In genomic region chr1:193545171-193545570, GRCh38 we compare ENCODE assay signal across 27 cellular contexts.
"Had no signal": no experiment of that assay in that cellular context is flagged by ENCODE, and none has a peak within 500 bp of the region (broad histone marks: within the 10 kb centered on the region; RNA-seq: fewer than 3 reads in every experiment).

No MANE protein-coding gene starts in this region.

- H3K36me3 Mint-ChIP-seq: type B pancreatic cell had no signal

- H3K4me1 ChIP-seq: esophagus squamous epithelium, left lung, lower lobe of right lung, prostate gland, vagina had no signal

- H3K9me3 ChIP-seq: esophagus squamous epithelium, left lung, lower lobe of right lung, mucosa of descending colon, neutrophil, prostate gland, thoracic aorta, vagina had no signal

- DNase-seq: activated B cell treated with CpG ODN at 0.5 μM for 24 hours; activated CD4-positive, alpha-beta T cell treated with anti-CD3 and anti-CD28 coated beads, Interleukin-2, amount 50 U/mL, for 1 hour; activated CD8-positive, alpha-beta T cell treated with anti-CD3 and anti-CD28 coated beads for 36 hours; activated naive CD4-positive, alpha-beta T cell; activated T-cell treated with anti-CD3 and anti-CD28 coated beads, Interleukin-2, amount 50 U/mL, for 48 hours; brain microvascular endothelial cell; effector CD8-positive, alpha-beta T cell; esophagus squamous epithelium; left lung; lower lobe of right lung; mucosa of descending colon; retina; stimulated activated CD4-positive, alpha-beta T cell treated with anti-CD3 and anti-CD28 coated beads, Interleukin-12 subunit alpha, Interleukin-12 subunit beta, amount 100 ng/mL, for 4 hours; stimulated activated CD4-positive, alpha-beta T cell treated with anti-CD3 and anti-CD28 coated beads, Interleukin-4, amount 100 ng/mL, for 24 hours had no signal

- H3K27me3 Mint-ChIP-seq: activated B cell treated with CpG ODN at 0.5 μM for 24 hours; activated CD8-positive, alpha-beta T cell treated with anti-CD3 and anti-CD28 coated beads for 36 hours; stimulated activated naive CD8-positive, alpha-beta T cell treated with anti-CD3 and anti-CD28 coated beads, Interleukin-15, Interleukin-2, amounts not matched to agents 100 ng/mL and 50 ng/mL, for 24 hours; type B pancreatic cell had no signal

- H3K4me3 Mint-ChIP-seq: activated B cell treated with CpG ODN at 0.5 μM for 24 hours; activated CD8-positive, alpha-beta T cell treated with anti-CD3 and anti-CD28 coated beads for 36 hours; nephron; stimulated activated effector memory CD8-positive, alpha-beta T cell treated with anti-CD3 and anti-CD28 coated beads, Interleukin-12 subunit alpha, Interleukin-12 subunit beta, amount 100 ng/mL, for 72 hours; stimulated activated naive CD8-positive, alpha-beta T cell treated with anti-CD3 and anti-CD28 coated beads, Interleukin-15, Interleukin-2, amounts not matched to agents 100 ng/mL and 50 ng/mL, for 24 hours; T-helper 2 cell treated with Interferon-gamma antibody and Interleukin-4, amounts not matched to agents 5 μg/mL and 100 μg/mL, for 36 hours; type B pancreatic cell had no signal

- H3K27ac ChIP-seq: brain microvascular endothelial cell, epithelial cell of prostate, esophagus squamous epithelium, left lung, lower lobe of right lung, neutrophil, prostate gland, skin epidermis, thoracic aorta, vagina had no signal

- H3K4me3 ChIP-seq: esophagus squamous epithelium, left lung, lower lobe of right lung, mucosa of descending colon, prostate gland, skin epidermis, thoracic aorta, vagina had no signal

- H3K9me3 Mint-ChIP-seq: activated B cell treated with CpG ODN at 0.5 μM for 24 hours; nephron; stimulated activated effector memory CD8-positive, alpha-beta T cell treated with anti-CD3 and anti-CD28 coated beads, Interleukin-12 subunit alpha, Interleukin-12 subunit beta, amount 100 ng/mL, for 72 hours; type B pancreatic cell had no signal

- H3K27me3 ChIP-seq: brain microvascular endothelial cell, esophagus squamous epithelium, left lung, neutrophil, vagina had no signal

- H3K27ac Mint-ChIP-seq: activated B cell treated with CpG ODN at 0.5 μM for 24 hours; activated CD8-positive, alpha-beta T cell treated with anti-CD3 and anti-CD28 coated beads for 36 hours; activated naive CD4-positive, alpha-beta T cell treated with anti-CD3 and anti-CD28 coated beads, Interleukin-2, amount 50 U/mL, for 72 hours; nephron; stimulated activated effector memory CD8-positive, alpha-beta T cell treated with anti-CD3 and anti-CD28 coated beads, Interleukin-12 subunit alpha, Interleukin-12 subunit beta, amount 100 ng/mL, for 72 hours; stimulated activated naive CD8-positive, alpha-beta T cell treated with anti-CD3 and anti-CD28 coated beads, Interleukin-15, Interleukin-2, amounts not matched to agents 100 ng/mL and 50 ng/mL, for 24 hours; T-helper 2 cell treated with Interferon-gamma antibody and Interleukin-4, amounts not matched to agents 5 μg/mL and 100 μg/mL, for 36 hours; type B pancreatic cell had no signal

- H3K36me3 ChIP-seq: brain microvascular endothelial cell, esophagus squamous epithelium, left lung, lower lobe of right lung, neutrophil, prostate gland, thoracic aorta, vagina had no signal

- ATAC-seq: activated CD8-positive, alpha-beta T cell treated with anti-CD3 and anti-CD28 coated beads for 36 hours; activated naive CD4-positive, alpha-beta T cell treated with anti-CD3 and anti-CD28 coated beads, Interleukin-2, amount 50 U/mL, for 72 hours; left lung; lower lobe of right lung; mucosa of descending colon; sciatic nerve; stimulated activated effector memory CD8-positive, alpha-beta T cell treated with anti-CD3 and anti-CD28 coated beads, Interleukin-12 subunit alpha, Interleukin-12 subunit beta, amount 100 ng/mL, for 72 hours had no signal
